Comparison of ENCODE assay signal across 8 cellular contexts in the genomic region with DNA sequence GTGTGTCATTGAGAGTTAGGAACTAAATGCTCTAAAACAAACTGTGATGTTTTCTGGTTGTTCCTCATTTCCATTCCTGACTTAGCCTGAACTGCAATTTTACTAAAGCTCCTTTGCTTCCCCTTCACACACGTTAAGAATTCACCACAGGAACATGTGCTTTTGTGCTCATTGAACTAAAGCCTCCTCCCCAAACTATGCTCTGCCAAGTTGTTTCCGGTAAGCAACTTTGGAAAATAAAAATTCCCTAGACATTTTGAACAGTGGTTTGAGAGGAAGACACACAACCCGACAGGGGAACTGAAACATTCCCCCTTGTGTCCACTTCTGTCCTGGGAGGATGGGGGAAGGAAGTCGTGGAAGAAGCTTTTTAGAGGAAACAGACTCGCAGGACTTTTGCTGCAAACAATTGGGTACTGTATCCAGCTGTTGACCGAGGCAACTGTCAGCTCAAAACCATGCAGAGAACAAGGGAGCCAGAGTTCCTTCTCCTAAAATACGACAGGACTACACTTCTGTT.
DNase-seq lines count a peak whose midpoint lies in the region; ATAC-seq and TF ChIP-seq lines count a peak whose summit lies in the region.

No MANE protein-coding gene starts in this region.

- CTCF ChIA-PET in AG04450 (lab: Charles Lee), result interaction anchor here (1.3 to 1.8 kb wide), 2 partner anchors 8 to 214 kb away, joined by 3 to 6 read pairs; no protein-coding TSS in a partner anchor

- H3K27me3 ChIP-seq in AG04450 (ENCODE audit: control insufficient read depth, insufficient read depth, low read length) (no peaks in the 10 kb centered on the region), liver (ENCODE audit: control insufficient read depth in 4 of 4, insufficient read depth in 4 of 4, low read length in 3 of 4) (no peaks in the 10 kb centered on the region), tibial nerve (no peaks in the 10 kb centered on the region)

- DNase-seq in AG04450 (ENCODE audit: low read depth, low spot score), result no peak
- peak; percentile 71 for DNase-seq in LHCN-M2 (ENCODE audit: low read depth)
- DNase-seq in tibial nerve (ENCODE audit: low spot score in 2 of 2), result peak in 1 of 2 donors; percentile 39
- DNase-seq in activated naive CD4-positive, alpha-beta T cell (lab: John Stamatoyannopoulos, UW), result no peak
- no peak for DNase-seq in T-helper 9 cell

- no peaks in the 10 kb centered on the region for H3K36me3 ChIP-seq in liver (ENCODE audit: control insufficient read depth in 4 of 4, insufficient read depth in 3 of 4, low read depth in 1 of 4, low read length in 3 of 4)
- no peaks in the 10 kb centered on the region for H3K36me3 ChIP-seq in tibial nerve

- H3K4me1 Mint-ChIP-seq in brain, result peaks cover 88% of the 10 kb centered on the region

- TF ChIP-seq EP300 in tibial nerve (IDR thresholded peaks at IDR 0.05), result no peak

- 0 out of 2 replicates have a peak, but pooled peaks have one; percentile 6 for TF ChIP-seq CTCF in AG04450 (IDR thresholded peaks at IDR 0.05; ENCODE audit: low read depth, low read length)
- no peak for TF ChIP-seq CTCF in brain (conservative IDR thresholded peaks at IDR 0.05)
- TF ChIP-seq CTCF in liver (IDR thresholded peaks at IDR 0.05; ENCODE audit: low read depth, low read length, missing input control), result no peak
- TF ChIP-seq CTCF in tibial nerve (IDR thresholded peaks at IDR 0.05), result no peak

- peak overlapping the region; percentile 62 to 99 (median 97) for H3K27ac Mint-ChIP-seq in brain

- H3K4me3 ChIP-seq in AG04450 (ENCODE audit: low read depth, low read length) (peak overlapping the region; percentile 1; the same call in 1 of the 2 replicates), liver (ENCODE audit: low read depth in 1 of 3, low read length in 3 of 3) (no peak overlapping the region), tibial nerve (peak overlapping the region in 3 of 4 donors; percentile 9 to 26 (median 9))

- no peak for ATAC-seq in HG03095 (IDR thresholded peaks at IDR 0.05; ENCODE audit: unreplicated experiment)

- H3K36me3 Mint-ChIP-seq in brain, result peaks cover 3% of the 10 kb centered on the region

- TF ChIP-seq RAD21 in liver (IDR thresholded peaks at IDR 0.05), result peak; percentile 16 to 40

- 54% methylated on average over 7 of the region's 7 CpGs for WGBS in liver
- 3 to 5% methylated on average over 7 of the region's 7 CpGs for WGBS in tibial nerve, 2 donors

- H3K27me3 Mint-ChIP-seq in brain, result no peaks in the 10 kb centered on the region

- POLR2A ChIA-PET in AG04450 (lab: Yijun Ruan, JAX), result interaction anchor here (0.7 kb wide), 1 partner anchor 103 kb away, joined by 3 read pairs; no protein-coding TSS in a partner anchor

- peak overlapping the region in 1 of 2 donors; percentile 19 for H3K9ac ChIP-seq in liver (ENCODE audit: low read depth in 1 of 2, low read length in 2 of 2)

- H3K9me3 ChIP-seq in AG04450 (ENCODE audit: control insufficient read depth, insufficient read depth, low read length) (no peaks in the 10 kb centered on the region), liver (ENCODE audit: control insufficient read depth in 4 of 4, low read length in 3 of 4) (no peaks in the 10 kb centered on the region), tibial nerve (no peaks in the 10 kb centered on the region)

- no peak for TF ChIP-seq POLR2A in tibial nerve (IDR thresholded peaks at IDR 0.05)

- peak overlapping the region; percentile 28 to 88 (median 77) for H3K4me3 Mint-ChIP-seq in brain

- H3K9me3 Mint-ChIP-seq in brain, result peaks cover 0 to 2% (median 0%) of the 10 kb centered on the region in 5 experiments

- H3K27ac ChIP-seq in AG04450 (ENCODE audit: low read depth, low read length) (peak overlapping the region; percentile 40), liver (ENCODE audit: low read depth in 1 of 2, low read length in 2 of 2) (peak overlapping the region; percentile 1 to 69), tibial nerve (peak overlapping the region; percentile 38 to 89 (median 68))

- peaks cover 0 to 2% (median 0%) of the 10 kb centered on the region in 4 donors for H3K4me1 ChIP-seq in liver (ENCODE audit: control insufficient read depth in 4 of 4, insufficient read depth in 4 of 4, low read length in 3 of 4)
- peaks cover 0 to 94% (median 47%) of the 10 kb centered on the region in 4 donors for H3K4me1 ChIP-seq in tibial nerve

TF ChIP-seq in liver, 16 proteins besides CTCF, POLR2A, EP300 and RAD21:
- TF ChIP-seq HNF4G (IDR thresholded peaks at IDR 0.05), result no peak
- TF ChIP-seq, protein P1, sequence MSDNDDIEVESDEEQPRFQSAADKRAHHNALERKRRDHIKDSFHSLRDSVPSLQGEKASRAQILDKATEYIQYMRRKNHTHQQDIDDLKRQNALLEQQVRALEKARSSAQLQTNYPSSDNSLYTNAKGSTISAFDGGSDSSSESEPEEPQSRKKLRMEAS (IDR thresholded peaks at IDR 0.05), result peak; percentile 60
- no peak for TF ChIP-seq HNF4A (conservative IDR thresholded peaks at IDR 0.05)
- TF ChIP-seq TAF1 (conservative IDR thresholded peaks at IDR 0.05), result no peak
- no peak for TF ChIP-seq GABPA (IDR thresholded peaks at IDR 0.05 in 1 of 2, conservative IDR thresholded peaks at IDR 0.05 in 1 of 2)

Comparison
In these comparisons a context has a peak if more than half of its experiments do, and no peak if none do; other contexts are left out.
1. H3K4me3 ChIP-seq: peak in AG04450 (single experiment) and tibial nerve (3 of 4); none in liver (0 of 3).
2. Peak in every context shown above with its lines, with median percentiles within 50 percentile points of each other: H3K27ac ChIP-seq.